Comparison of ENCODE assay signal across 15 cellular contexts in genomic region chr9:21764736-21765245, GRCh38.
"Had no signal": no experiment of that assay in that cellular context is flagged by ENCODE, and none has a peak within 500 bp of the region (broad histone marks: within the 10 kb centered on the region; RNA-seq: fewer than 3 reads in every experiment).

No MANE protein-coding gene starts in this region.

- H3K4me3 ChIP-seq: heart right ventricle, lung, thyroid gland had no signal

- DNase-seq: activated naive CD4-positive, alpha-beta T cell treated with anti-CD3 and anti-CD28 coated beads for 36 hours; activated naive CD8-positive, alpha-beta T cell treated with anti-CD3 and anti-CD28 coated beads, Interleukin-2, amount 50 U/mL, for 24 hours; caudate nucleus; heart right ventricle; naive thymus-derived CD4-positive, alpha-beta T cell; stimulated activated CD4-positive, alpha-beta T cell treated with anti-CD3 and anti-CD28 coated beads, Interleukin-15, amount 100 ng/mL, for 24 hours; stimulated activated CD4-positive, alpha-beta T cell treated with anti-CD3 and anti-CD28 coated beads, Interleukin-4, amount 100 ng/mL, for 1 hour; stimulated activated naive B cell treated with anti-CD40 and anti-IgM and Interleukin-4, amounts not matched to agents 10 μg/mL and 1 μg/mL and 100 μg/mL, for 72 hours; T-cell; T-helper 9 cell; thyroid gland had no signal

- H3K36me3 ChIP-seq: heart right ventricle, thyroid gland had no signal

- H3K79me2 ChIP-seq: parathyroid adenoma had no signal

- H3K27me3 ChIP-seq: thyroid gland had no signal

- H2AFZ ChIP-seq: parathyroid adenoma had no signal

- H3K27ac ChIP-seq: heart right ventricle, parathyroid adenoma, thyroid gland had no signal

- H3K9ac ChIP-seq: parathyroid adenoma had no signal

- ATAC-seq: activated CD4-positive, CD25-positive, alpha-beta regulatory T cell treated with anti-CD3 and anti-CD28 coated beads, Interleukin-2, amount 50 U/mL, for 24 hours; activated naive CD8-positive, alpha-beta T cell treated with anti-CD3 and anti-CD28 coated beads, Interleukin-2, amount 50 U/mL, for 24 hours; activated T-helper 17 cell treated with anti-CD3 and anti-CD28 coated beads, Interleukin-2, amount 50 U/mL, for 72 hours; heart right ventricle; naive thymus-derived CD4-positive, alpha-beta T cell; stimulated activated naive B cell treated with anti-CD40 and anti-IgM and Interleukin-4, amounts not matched to agents 10 μg/mL and 1 μg/mL and 100 μg/mL, for 72 hours; T-cell had no signal

- H3K4me1 ChIP-seq: heart right ventricle, parathyroid adenoma, thyroid gland had no signal

- H3K9me3 ChIP-seq: heart right ventricle, thyroid gland had no signal
